ENCODE assay signal across 1 cellular context in genomic region chr4:80568891-80569290, GRCh38.
TF ChIP-seq lines count a peak whose summit lies in the region.

No MANE protein-coding gene starts in this region.

TF ChIP-seq in K562, 482 proteins besides CTCF, POLR2A, EP300 and RAD21 (continued from another document):
- TF ChIP-seq ZNF407 (IDR thresholded peaks at IDR 0.05; ENCODE audit: low read depth) (no peak), PKNOX1 (IDR thresholded peaks at IDR 0.05) (no peak)
TF ChIP-seq in K562: peak in this region for 0.
